In the genomic region with DNA sequence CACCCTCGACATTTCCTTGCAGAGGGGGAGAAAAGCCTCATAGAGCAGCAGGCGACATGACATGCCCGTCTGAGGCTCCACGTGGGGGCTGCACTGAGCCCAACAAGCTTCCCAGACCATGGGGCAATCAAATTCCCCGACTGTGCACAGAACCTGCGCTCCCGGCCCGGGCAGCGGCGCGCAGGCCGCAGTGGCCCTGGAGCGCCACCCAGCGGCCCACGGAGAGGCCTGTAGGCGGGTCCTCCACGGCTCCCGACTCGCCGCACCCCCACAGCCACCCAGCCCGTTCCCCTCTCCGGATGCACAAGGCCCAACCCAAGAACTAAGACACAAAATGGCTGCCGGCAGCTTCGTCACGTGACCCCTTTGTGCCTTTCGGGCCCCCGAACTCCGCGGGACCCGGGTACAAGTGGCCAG, we compare ENCODE assay signal across 8 cellular contexts. TPM values are rescaled to one million over a fixed set of nuclear protein-coding genes. Genes with fewer than 3 reads are reported as not detected.
DNase-seq lines count a peak whose midpoint lies in the region; ATAC-seq and TF ChIP-seq lines count a peak whose summit lies in the region.

No MANE protein-coding gene starts in this region.

- TF ChIP-seq POLR2A in lower leg skin (IDR thresholded peaks at IDR 0.05), result no peak

- no peaks in the 10 kb centered on the region for H3K27me3 ChIP-seq in dorsolateral prefrontal cortex

- ATAC-seq in GM19351 (IDR thresholded peaks at IDR 0.05; ENCODE audit: unreplicated experiment) (peak; percentile 78), HG03520 (IDR thresholded peaks at IDR 0.05; ENCODE audit: unreplicated experiment) (peak; percentile 71)

- WGBS in lower leg skin, 2 donors, result 0 to 1% methylated on average over 11 to 26 of the region's 30 CpGs

- peak; percentile 69 to 99 (median 95) for TF ChIP-seq CTCF in dorsolateral prefrontal cortex (IDR thresholded peaks at IDR 0.05 in 54 of 56, conservative IDR thresholded peaks at IDR 0.05 in 2 of 56; ENCODE audit: low read depth in 1 of 56, partially characterized antibody in 56 of 56)
- peak in 1 of 3 donors; percentile 83 for TF ChIP-seq CTCF in lower leg skin (IDR thresholded peaks at IDR 0.05)

- H3K4me3 ChIP-seq in dorsolateral prefrontal cortex, result peak overlapping the region; percentile 67 to 99 (median 91)
- H3K4me3 ChIP-seq in lower leg skin (ENCODE audit: low read depth, poor library complexity, severe bottlenecking), result peak overlapping the region; percentile 92

- intact Hi-C loops in dorsolateral prefrontal cortex (cut with DNase I) (loop anchor here (1.0 to 10.0 kb wide), 10 partner anchors 23 to 611 kb away; partner anchors contain the start of genes KIF5B (in 2 of the 2), ARHGAP12 (in 1 of the 2), CCDC7 (in 1 of the 2) and ITGB1 (in 1 of the 2)), lower leg skin (cut with DNase I; ENCODE audit: low total_unique reads) (loop anchor here (10.0 kb wide), 1 partner anchor 91 kb away; no protein-coding TSS in a partner anchor)

- DNase-seq in CD1c-positive myeloid dendritic cell (ENCODE audit: extremely low spot score) (peak; percentile 98), NCI-H526 (lab: John Stamatoyannopoulos, UW) (peak; percentile 82 to 93), dorsolateral prefrontal cortex (peak; percentile 89 to 96 (median 94)), lower leg skin (ENCODE audit: low spot score in 2 of 2) (peak; percentile 95 to 99)
- DNase-seq in activated CD4-positive, alpha-beta T cell treated with anti-CD3 and anti-CD28 coated beads, Interleukin-2, amount 50 U/mL, for 1 hour, result peak; percentile 93
- DNase-seq in stimulated activated CD4-positive, alpha-beta T cell treated with anti-CD3 and anti-CD28 coated beads, Interleukin-4, amount 100 ng/mL, for 4 hours, result peak; percentile 94 to 96

- H3K27ac ChIP-seq in dorsolateral prefrontal cortex, result peak overlapping the region; percentile 100

RNA-seq across cellular contexts. Expression of gene EPC1, which starts 0.8 kb away (rescaled TPM):
- 10 to 100 TPM; 26.4 to 56.2 (median 40.1) TPM for total RNA-seq in dorsolateral prefrontal cortex
- total RNA-seq in lower leg skin, result 10 to 100 TPM; 33.9 to 42.3 (median 36.8) TPM

Comparison
In these comparisons a context has a peak if more than half of its experiments do, and no peak if none do; other contexts are left out.
1. Peak in every context shown above with its lines: DNase-seq, ATAC-seq, H3K4me3 ChIP-seq and H3K27ac ChIP-seq.